In genomic region chr3:126964261-126964660, GRCh38 we compare ENCODE assay signal across 20 cellular contexts. TPM values are rescaled to one million over a fixed set of nuclear protein-coding genes. Genes with fewer than 3 reads are reported as not detected.
DNase-seq lines count a peak whose midpoint lies in the region; ATAC-seq, FAIRE-seq and TF ChIP-seq lines count a peak whose summit lies in the region.
"Had no signal": no experiment of that assay in that cellular context is flagged by ENCODE, and none has a peak within 500 bp of the region (broad histone marks: within the 10 kb centered on the region; RNA-seq: fewer than 3 reads in every experiment).

No MANE protein-coding gene starts in this region.

- no peak for TF ChIP-seq POLR2A in GM12892 (IDR thresholded peaks at IDR 0.05; ENCODE audit: low read depth, low read length)
- TF ChIP-seq POLR2A in HepG2 (IDR thresholded peaks at IDR 0.05; ENCODE audit: insufficient read depth in 1 of 2, low read depth in 2 of 2, low read length in 2 of 2) = no peak
- no peak for TF ChIP-seq POLR2A in sigmoid colon (IDR thresholded peaks at IDR 0.05)

- no peak overlapping the region for H3K4me2 ChIP-seq in HepG2 (ENCODE audit: low read depth, low read length)
- H3K4me2 ChIP-seq: A549, GM23338 had no signal

- CTCF ChIA-PET in HepG2 (lab: Yijun Ruan, JAX; ENCODE audit: low intra/inter-chr PET ratio, low total read pairs) = no interaction called here

- no TSS peak for BruUV-seq in HepG2 (replicated peaks; lab: Mats Ljungman, UMichigan)

- H3K36me3 ChIP-seq in RWPE2 (ENCODE audit: low read depth) = no peaks in the 10 kb centered on the region
- no peaks in the 10 kb centered on the region for H3K36me3 ChIP-seq in HepG2 (replicated peaks in 1 of 2; ENCODE audit: control insufficient read depth in 1 of 2, insufficient read depth in 2 of 2, low read length in 2 of 2)
- no peaks in the 10 kb centered on the region for H3K36me3 ChIP-seq in sigmoid colon
- H3K36me3 ChIP-seq: Peyer's patch had no signal

- TF ChIP-seq EP300 in HepG2 (IDR thresholded peaks at IDR 0.05; ENCODE audit: low read depth in 2 of 2, low read length in 2 of 2) (no peak), HepG2 (CRISPR knock-in tag; IDR thresholded peaks at IDR 0.05; ENCODE audit: borderline replicate concordance) (no peak), sigmoid colon (IDR thresholded peaks at IDR 0.05) (no peak)

- DNase-seq in GM12892 (ENCODE audit: insufficient read length) (no peak), RWPE2 (ENCODE audit: low spot score) (peak; percentile 21), HepG2 (ENCODE audit: low spot score) (no peak), sigmoid colon (peak; percentile 33), RPMI8226 (no peak)
- DNase-seq: KBM-7, NCI-H1092, NCI-H1436, NCI-H187 treated with DMSO at 0.1 percent for 48 hours, NCI-H345, NCI-H524, NCI-H774 had no signal

- peak; percentile 69 for FAIRE-seq in GM12892 (lab: Jason Lieb, UNC)
- no peak for FAIRE-seq in HepG2 (lab: Jason Lieb, UNC)
- FAIRE-seq: A549, G401.6 had no signal

- ATAC-seq in RWPE2 (ENCODE audit: low read depth) (no peak), HepG2 (no peak), HG02759 (IDR thresholded peaks at IDR 0.05; ENCODE audit: unreplicated experiment) (no peak), HG02938 (IDR thresholded peaks at IDR 0.05; ENCODE audit: unreplicated experiment) (no peak)
- ATAC-seq: A549, GM23338, Right ventricle myocardium inferior had no signal

- POLR2A ChIA-PET in HepG2 (lab: Yijun Ruan, JAX) = no interaction called here

- no peak for TF ChIP-seq RAD21 in HepG2 (CRISPR knock-in tag; IDR thresholded peaks at IDR 0.05)

- TF ChIP-seq CTCF in RWPE2 (IDR thresholded peaks at IDR 0.05; ENCODE audit: poor library complexity, severe bottlenecking) (no peak), HepG2 (CRISPR knock-in tag; IDR thresholded peaks at IDR 0.05) (no peak), sigmoid colon (IDR thresholded peaks at IDR 0.05) (no peak)

- in situ Hi-C loops in HepG2 (cut with HindIII; ENCODE audit: extremely low pct_ligation_motif_present, low pct_unique_long_range_greater_than_20kb) = loop anchor here (5.0 kb wide), 1 partner anchor 212 kb away; no protein-coding TSS in a partner anchor

- H3K27ac ChIP-seq in RWPE2 (ENCODE audit: poor library complexity, severe bottlenecking) (no peak overlapping the region), HepG2 (ENCODE audit: extremely low read length, insufficient read depth, low read length) (no peak overlapping the region), sigmoid colon (no peak overlapping the region)
- H3K27ac ChIP-seq: A549, Peyer's patch had no signal

- WGBS in HepG2 (ENCODE audit: low lambda C conversion rate) = 85% methylated on average over 6 of the region's 7 CpGs
- WGBS in sigmoid colon, 2 donors = 87 to 89% methylated on average over 7 of the region's 7 CpGs

- H3K27me3 ChIP-seq in RWPE2 (ENCODE audit: insufficient read depth, poor library complexity, severe bottlenecking) = no peaks in the 10 kb centered on the region
- no peaks in the 10 kb centered on the region for H3K27me3 ChIP-seq in HepG2 (ENCODE audit: control insufficient read depth in 1 of 2, insufficient read depth in 2 of 2, low read length in 2 of 2)
- peaks cover 0 to 6% (median 0%) of the 10 kb centered on the region in 3 donors for H3K27me3 ChIP-seq in sigmoid colon
- H3K27me3 ChIP-seq: Peyer's patch had no signal

- H4K20me1 ChIP-seq in HepG2 (ENCODE audit: insufficient read depth, low read length) = no peaks in the 10 kb centered on the region

- H3K79me2 ChIP-seq in HepG2 (ENCODE audit: insufficient read depth, low read length) = no peaks in the 10 kb centered on the region

- no peak overlapping the region for H3K9ac ChIP-seq in HepG2 (ENCODE audit: insufficient read depth, low read depth, low read length)

- H3K9me3 ChIP-seq in RWPE2 (ENCODE audit: severe bottlenecking) (no peaks in the 10 kb centered on the region), HepG2 (ENCODE audit: low read length) (no peaks in the 10 kb centered on the region), sigmoid colon (no peaks in the 10 kb centered on the region)
- H3K9me3 ChIP-seq: A549, Peyer's patch had no signal

- H3K4me3 ChIP-seq in RWPE2 (ENCODE audit: severe bottlenecking) (no peak overlapping the region), HepG2 (replicated peaks in 1 of 3; ENCODE audit: insufficient read depth in 1 of 3, low read depth in 2 of 3, low read length in 3 of 3) (no peak overlapping the region), sigmoid colon (no peak overlapping the region)
- H3K4me3 ChIP-seq: A549, GM23338, Peyer's patch had no signal

- H3K4me1 ChIP-seq in RWPE2 (ENCODE audit: insufficient read depth, poor library complexity, severe bottlenecking) = peaks cover 19% of the 10 kb centered on the region
- H3K4me1 ChIP-seq in HepG2 (ENCODE audit: insufficient read depth, low read length) = peaks cover 36% of the 10 kb centered on the region
- peaks cover 0 to 11% (median 2%) of the 10 kb centered on the region in 4 donors for H3K4me1 ChIP-seq in sigmoid colon
- H3K4me1 ChIP-seq: Peyer's patch had no signal

- H2AFZ ChIP-seq in HepG2 (ENCODE audit: low read length) = no peak overlapping the region
- H2AFZ ChIP-seq: GM23338 had no signal

- intact Hi-C loops in HepG2 (cut with micrococcal nuclease; ENCODE audit: unreplicated experiment) = no loop called here
- intact Hi-C loops in sigmoid colon (cut with DNase I) = no loop called here

TF ChIP-seq in HepG2, 621 proteins besides CTCF, POLR2A, EP300 and RAD21:
- peak; percentile 86 for TF ChIP-seq MNT (IDR thresholded peaks at IDR 0.05)
- TF ChIP-seq ZNF207 (IDR thresholded peaks at IDR 0.05; ENCODE audit: borderline replicate concordance) = no peak
TF ChIP-seq in HepG2: peak in this region for 1.

RNA-seq across cellular contexts. Expression of gene PLXNA1, which starts 18.7 kb away (rescaled TPM):
- 6.4 TPM for polyA plus RNA-seq in GM12892 (2012; ENCODE audit: missing spikeins)
- total RNA-seq in HepG2 (2016; rRNA removed; fragmentation: Illumina TruSeq; extraction: Trizol) = 8.5 and 16.6 TPM in 2 replicates
- 1.1 TPM in 2 replicates for total RNA-seq in HepG2 (2016; cell fraction: cytosol; rRNA removed; fragmentation: Illumina TruSeq; extraction: Trizol; ENCODE audit: low read depth)
- total RNA-seq in HepG2 (2016; cell fraction: insoluble cytoplasmic fraction; rRNA removed; fragmentation: Illumina TruSeq; extraction: Trizol) = 7.0 and 17.7 TPM in 2 replicates
- total RNA-seq in HepG2 (2016; cell fraction: membrane; rRNA removed; fragmentation: Illumina TruSeq; extraction: Trizol) = 4.5 and 5.2 TPM in 2 replicates
- total RNA-seq in HepG2 (2016; cell fraction: nucleus; rRNA removed; fragmentation: Illumina TruSeq; extraction: Trizol) = 21.4 and 25.4 TPM in 2 replicates
- 18.2 and 29.9 TPM in 2 replicates for polyA plus RNA-seq in HepG2 (2011; rRNA removed)
- 11.5 and 17.1 TPM in 2 replicates for polyA plus RNA-seq in HepG2 (2011; cell fraction: cytosol; rRNA removed)
- 87.4 and 104 TPM in 2 replicates for polyA plus RNA-seq in HepG2 (2011; cell fraction: nucleus; rRNA removed)
- polyA plus RNA-seq in HepG2 (2012) = 12.1 and 17.5 TPM in 2 replicates
- polyA plus RNA-seq in HepG2 (2016; cell fraction: cytosol; fragmentation: Illumina TruSeq; extraction: Trizol; ENCODE audit: low read depth) = 0.60 and 0.61 TPM in 2 replicates
- 4.2 and 7.1 TPM in 2 replicates for polyA plus RNA-seq in HepG2 (2016; cell fraction: insoluble cytoplasmic fraction; fragmentation: Illumina TruSeq; extraction: Trizol; ENCODE audit: low read depth)
- polyA plus RNA-seq in HepG2 (2016; cell fraction: membrane; fragmentation: Illumina TruSeq; extraction: Trizol; ENCODE audit: low read depth) = 1.3 and 3.0 TPM in 2 replicates
- polyA plus RNA-seq in HepG2 (2016; cell fraction: nucleus; fragmentation: Illumina TruSeq; extraction: Trizol; ENCODE audit: insufficient read depth, low read depth) = 40.0 and 50.7 TPM in 2 replicates
- polyA minus RNA-seq in HepG2 (2011; rRNA and poly(A)+ RNA removed; ENCODE audit: low replicate concordance) = 45.3 and 67.9 TPM in 2 replicates
- 16.4 and 17.6 TPM in 2 replicates for polyA minus RNA-seq in HepG2 (2011; cell fraction: cytosol; rRNA and poly(A)+ RNA removed)
- 24.8 and 26.2 TPM in 2 replicates for polyA minus RNA-seq in HepG2 (2011; cell fraction: nucleus; rRNA and poly(A)+ RNA removed)
- total RNA-seq in sigmoid colon = 10 to 100 TPM in 2 of 4 donors, 1 to 10 TPM in 2; 7.5 to 29.6 (median 13.0) TPM
- 10 to 100 TPM in 1 of 3 donors, 1 to 10 TPM in 1, under 1 TPM in 1; 0.60 to 15.3 (median 3.5) TPM for polyA plus RNA-seq in sigmoid colon
- polyA plus RNA-seq: CD14-positive monocyte had no signal

Comparison
In these comparisons a context has a peak if more than half of its experiments do, and no peak if none do; other contexts are left out.
1. DNase-seq: peak in RWPE2 (single experiment) and sigmoid colon (single experiment); none in GM12892 (single experiment), HepG2 (single experiment) and RPMI8226 (single experiment).